In genomic region chr9:97921959-97922905, GRCh38 we compare ENCODE assay signal across 8 cellular contexts. TPM values are rescaled to one million over a fixed set of nuclear protein-coding genes. Genes with fewer than 3 reads are reported as not detected.
DNase-seq lines count a peak whose midpoint lies in the region; FAIRE-seq and TF ChIP-seq lines count a peak whose summit lies in the region.

Gene TRMO, minus strand, starts transcription at chr9:97922500. Its CDS starts 7 bp downstream, at chr9:97922493.

- peak; percentile 97 for DNase-seq in H9
- peak; percentile 97 for DNase-seq in M059J (ENCODE audit: low read depth)
- peak; percentile 96 for DNase-seq in SHP77 (lab: John Stamatoyannopoulos, UW)
- peak; percentile 99 for DNase-seq in activated effector memory CD4-positive, alpha-beta T cell treated with anti-CD3 and anti-CD28 coated beads, Interleukin-2, amount 50 U/mL, for 16 hours
- DNase-seq in fibroblast of villous mesenchyme (ENCODE audit: low read depth): peak; percentile 99
- DNase-seq in stomach: peak; percentile 99

- H3K4me3 ChIP-seq in fibroblast of villous mesenchyme (ENCODE audit: low read depth, low read length): peak within 1 kb of the TSS; percentile 79
- peak within 1 kb of the TSS; percentile 69 for H3K4me3 ChIP-seq in neural cell (ENCODE audit: low read length)
- H3K4me3 ChIP-seq in stomach: peak within 1 kb of the TSS; percentile 49 to 64 (median 58)

- no peak within 1 kb of the TSS for H4K8ac ChIP-seq in H9 (replicated peaks; ENCODE audit: insufficient read length, low read depth, low read length)

- no peaks in the 10 kb centered on the region for H3F3A ChIP-seq in neural cell (ENCODE audit: insufficient read depth, low read length, poor library complexity, severe bottlenecking)

- H3K27ac ChIP-seq in H9 (ENCODE audit: insufficient read length, low read depth, low read length) (no peak within 1 kb of the TSS), neural cell (ENCODE audit: low read length) (peak within 1 kb of the TSS; percentile 92), stomach (peak within 1 kb of the TSS; percentile 96 to 99 (median 99))

- TF ChIP-seq EP300 in neural cell (conservative IDR thresholded peaks at IDR 0.05; ENCODE audit: poor library complexity, severe bottlenecking) (peak; percentile 94), stomach (IDR thresholded peaks at IDR 0.05) (peak; percentile 73)

- H3K18ac ChIP-seq in H9 (ENCODE audit: insufficient read length, low read depth, low read length): peak within 1 kb of the TSS; percentile 93

- H3K4me1 ChIP-seq in H9 (ENCODE audit: insufficient read depth, low read length) (no peaks in the 10 kb centered on the region), stomach (peaks cover 6 to 51% (median 38%) of the 10 kb centered on the region in 4 donors)

- H3K23me2 ChIP-seq in H9 (ENCODE audit: insufficient read length, low read depth, low read length, poor library complexity, severe bottlenecking): no peaks in the 10 kb centered on the region

- H2BK12ac ChIP-seq in H9 (ENCODE audit: insufficient read length, low read depth, low read length): no peak within 1 kb of the TSS

- H4K20me1 ChIP-seq in H9 (ENCODE audit: control insufficient read depth, insufficient read depth, insufficient read length) (no peaks in the 10 kb centered on the region), neural cell (ENCODE audit: insufficient read depth) (no peaks in the 10 kb centered on the region)

- no peak within 1 kb of the TSS for H4K91ac ChIP-seq in H9 (ENCODE audit: insufficient read length, low read depth, low read length)

- H3K4me3 Mint-ChIP-seq in H9: peak within 1 kb of the TSS; percentile 72 to 80

- H3K79me1 ChIP-seq in H9 (ENCODE audit: insufficient read depth, low read depth, low read length, poor library complexity, severe bottlenecking): no peaks in the 10 kb centered on the region

- peak; percentile 75 for TF ChIP-seq RAD21 in neural cell (conservative IDR thresholded peaks at IDR 0.05)

- H2AFZ ChIP-seq in H9 (ENCODE audit: low read length) (peak within 1 kb of the TSS; percentile 52), neural cell (ENCODE audit: low read depth, low read length) (peak within 1 kb of the TSS; percentile 97)

- H2BK15ac ChIP-seq in H9 (ENCODE audit: low read depth, low read length): no peak within 1 kb of the TSS

- H3K4me2 ChIP-seq in H9 (ENCODE audit: insufficient read depth, insufficient read length, low read length) (peak within 1 kb of the TSS; percentile 15), neural cell (ENCODE audit: low read length) (peak within 1 kb of the TSS; percentile 47)

- H3K36me3 ChIP-seq in neural cell (ENCODE audit: insufficient read depth, low read length) (no peaks in the 10 kb centered on the region), stomach (no peaks in the 10 kb centered on the region)

- no peak within 1 kb of the TSS for H2AK5ac ChIP-seq in H9 (ENCODE audit: insufficient read length, low read length)

- H3K56ac ChIP-seq in H9 (ENCODE audit: insufficient read length, low read depth, low read length): no peak within 1 kb of the TSS

- peaks cover 0 to 3% of the 10 kb centered on the region in 2 experiments; a peak in 2 of 5 replicates for H3K9me3 Mint-ChIP-seq in H9

- no CpG with 5 or more reads among the region's 63 CpGs for WGBS in H9 (ENCODE audit: extremely low coverage, insufficient read length, low lambda C conversion rate)
- WGBS in stomach, 5 donors: 0 to 1% (median 1%) methylated on average over 33 to 63 of the region's 63 CpGs

- peaks cover 4 to 5% of the 10 kb centered on the region in 2 experiments for H3K4me1 Mint-ChIP-seq in H9

- no peak within 1 kb of the TSS for H3T11ph ChIP-seq in H9 (ENCODE audit: low read length)

- peaks cover 36% of the 10 kb centered on the region for H3K27me3 Mint-ChIP-seq in H9 (ENCODE audit: low read depth)

- intact Hi-C loops in stomach (cut with DNase I; ENCODE audit: low total_unique reads): no loop called here

- TF ChIP-seq CTCF in H9 (conservative IDR thresholded peaks at IDR 0.05) (peak; percentile 77), fibroblast of villous mesenchyme (IDR thresholded peaks at IDR 0.05; ENCODE audit: insufficient read depth, low read depth, low read length) (peak; percentile 61), neural cell (IDR thresholded peaks at IDR 0.05; ENCODE audit: poor library complexity, severe bottlenecking) (peak; percentile 98), stomach (IDR thresholded peaks at IDR 0.05) (peak in 4 of 7 experiments; percentile 17 to 59 (median 42))

- no peaks in the 10 kb centered on the region for H3K9me2 ChIP-seq in neural cell (ENCODE audit: insufficient read depth, low read length)

- peak within 1 kb of the TSS; percentile 72 to 99 (median 95) for H3K27ac Mint-ChIP-seq in H9

- no peak within 1 kb of the TSS for H2BK120ac ChIP-seq in H9 (ENCODE audit: low read depth, low read length, poor library complexity, severe bottlenecking)

- H3K9ac ChIP-seq in H9 (ENCODE audit: extremely low read depth, insufficient read length, low read length) (peak within 1 kb of the TSS; percentile 51), neural cell (ENCODE audit: low read length) (peak within 1 kb of the TSS; percentile 81)

- H3K27me3 ChIP-seq in H9 (ENCODE audit: insufficient read depth, low read length): no peaks in the 10 kb centered on the region; the same call in 1 of the 2 replicates
- peaks cover 22% of the 10 kb centered on the region for H3K27me3 ChIP-seq in neural cell (ENCODE audit: insufficient read depth, low read depth, low read length)
- H3K27me3 ChIP-seq in stomach: peaks cover 0 to 10% (median 0%) of the 10 kb centered on the region in 3 donors

- no peaks in the 10 kb centered on the region for H3K36me3 Mint-ChIP-seq in H9 (ENCODE audit: insufficient read depth in 1 of 3, low read depth in 3 of 3)

- H3K14ac ChIP-seq in H9 (ENCODE audit: insufficient read depth, low read length): peak within 1 kb of the TSS; percentile 93

- no peak within 1 kb of the TSS for H4K5ac ChIP-seq in H9 (ENCODE audit: insufficient read length, low read depth, low read length)

- H3K79me2 ChIP-seq in H9 (ENCODE audit: insufficient read depth, low read length) (no peaks in the 10 kb centered on the region), neural cell (replicated peaks; ENCODE audit: insufficient read depth, low read length) (peaks cover 10% of the 10 kb centered on the region)

- no peak within 1 kb of the TSS for H2BK5ac ChIP-seq in H9 (ENCODE audit: insufficient read length, low read length)

- no peak within 1 kb of the TSS for H3K23ac ChIP-seq in H9 (ENCODE audit: insufficient read length, low read depth, low read length)

- peak; percentile 77 for FAIRE-seq in G401.6 (lab: Jason Lieb, UNC)

- H3K9me3 ChIP-seq in H9 (ENCODE audit: control insufficient read depth, low read depth, low read length) (no peaks in the 10 kb centered on the region), neural cell (ENCODE audit: low read length) (no peaks in the 10 kb centered on the region), stomach (no peaks in the 10 kb centered on the region)

- TF ChIP-seq POLR2A in stomach (IDR thresholded peaks at IDR 0.05): peak in 2 of 4 donors; percentile 72 to 82

- no peak within 1 kb of the TSS for H3K4ac ChIP-seq in H9 (ENCODE audit: low read depth, low read length)

- H2BK20ac ChIP-seq in H9 (ENCODE audit: low read depth, low read length, poor library complexity, severe bottlenecking): no peak within 1 kb of the TSS

TF ChIP-seq in neural cell, 6 proteins besides CTCF, POLR2A, EP300 and RAD21:
- no peak for TF ChIP-seq EZH2 (IDR thresholded peaks at IDR 0.05; ENCODE audit: borderline replicate concordance, insufficient read depth, low read length, poor library complexity, severe bottlenecking)
- TF ChIP-seq POLR2AphosphoS5 (IDR thresholded peaks at IDR 0.05): peak; percentile 87
- TF ChIP-seq TAF1 (IDR thresholded peaks at IDR 0.05; ENCODE audit: low read depth): peak; percentile 51
- peak; percentile 70 for TF ChIP-seq SMC3 (conservative IDR thresholded peaks at IDR 0.05; ENCODE audit: poor library complexity)
- TF ChIP-seq, protein P1, sequence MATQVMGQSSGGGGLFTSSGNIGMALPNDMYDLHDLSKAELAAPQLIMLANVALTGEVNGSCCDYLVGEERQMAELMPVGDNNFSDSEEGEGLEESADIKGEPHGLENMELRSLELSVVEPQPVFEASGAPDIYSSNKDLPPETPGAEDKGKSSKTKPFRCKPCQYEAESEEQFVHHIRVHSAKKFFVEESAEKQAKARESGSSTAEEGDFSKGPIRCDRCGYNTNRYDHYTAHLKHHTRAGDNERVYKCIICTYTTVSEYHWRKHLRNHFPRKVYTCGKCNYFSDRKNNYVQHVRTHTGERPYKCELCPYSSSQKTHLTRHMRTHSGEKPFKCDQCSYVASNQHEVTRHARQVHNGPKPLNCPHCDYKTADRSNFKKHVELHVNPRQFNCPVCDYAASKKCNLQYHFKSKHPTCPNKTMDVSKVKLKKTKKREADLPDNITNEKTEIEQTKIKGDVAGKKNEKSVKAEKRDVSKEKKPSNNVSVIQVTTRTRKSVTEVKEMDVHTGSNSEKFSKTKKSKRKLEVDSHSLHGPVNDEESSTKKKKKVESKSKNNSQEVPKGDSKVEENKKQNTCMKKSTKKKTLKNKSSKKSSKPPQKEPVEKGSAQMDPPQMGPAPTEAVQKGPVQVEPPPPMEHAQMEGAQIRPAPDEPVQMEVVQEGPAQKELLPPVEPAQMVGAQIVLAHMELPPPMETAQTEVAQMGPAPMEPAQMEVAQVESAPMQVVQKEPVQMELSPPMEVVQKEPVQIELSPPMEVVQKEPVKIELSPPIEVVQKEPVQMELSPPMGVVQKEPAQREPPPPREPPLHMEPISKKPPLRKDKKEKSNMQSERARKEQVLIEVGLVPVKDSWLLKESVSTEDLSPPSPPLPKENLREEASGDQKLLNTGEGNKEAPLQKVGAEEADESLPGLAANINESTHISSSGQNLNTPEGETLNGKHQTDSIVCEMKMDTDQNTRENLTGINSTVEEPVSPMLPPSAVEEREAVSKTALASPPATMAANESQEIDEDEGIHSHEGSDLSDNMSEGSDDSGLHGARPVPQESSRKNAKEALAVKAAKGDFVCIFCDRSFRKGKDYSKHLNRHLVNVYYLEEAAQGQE (IDR thresholded peaks at IDR 0.05; ENCODE audit: borderline replicate concordance): peak; percentile 79
- peak; percentile 93 for TF ChIP-seq MXI1 (conservative IDR thresholded peaks at IDR 0.05; ENCODE audit: poor library complexity, severe bottlenecking)

RNA-seq across cellular contexts. Expression of gene TRMO, which starts in this region (rescaled TPM):
- 8.0 and 8.6 TPM in 2 replicates for total RNA-seq in H9 (2021)
- 17.3 and 18.4 TPM in 2 replicates for total RNA-seq in M059J (2014; rRNA removed; shearing (Covaris generic))
- 14.5 and 15.5 TPM in 2 replicates for total RNA-seq in fibroblast of villous mesenchyme
- polyA plus RNA-seq in neural cell: 15.0 and 15.4 TPM in 2 replicates
- polyA minus RNA-seq in neural cell: 24.5 and 27.5 TPM in 2 replicates
- total RNA-seq in stomach: 10 to 100 TPM in 3 of 5 donors, 1 to 10 TPM in 2; 2.9 to 98.2 (median 29.0) TPM
- 10 to 100 TPM in 1 of 3 donors, 1 to 10 TPM in 2; 7.4 to 10.8 (median 9.9) TPM for polyA plus RNA-seq in stomach

Comparison
In these comparisons a context has a peak if more than half of its experiments do, and no peak if none do; other contexts are left out.
1. CTCF ChIP-seq: peak in every context shown above with its lines; median percentile 98 in neural cell; 77 in H9; 61 in fibroblast of villous mesenchyme; 42 in stomach.